8 cellular contexts compared by ENCODE assay signal in the genomic region with DNA sequence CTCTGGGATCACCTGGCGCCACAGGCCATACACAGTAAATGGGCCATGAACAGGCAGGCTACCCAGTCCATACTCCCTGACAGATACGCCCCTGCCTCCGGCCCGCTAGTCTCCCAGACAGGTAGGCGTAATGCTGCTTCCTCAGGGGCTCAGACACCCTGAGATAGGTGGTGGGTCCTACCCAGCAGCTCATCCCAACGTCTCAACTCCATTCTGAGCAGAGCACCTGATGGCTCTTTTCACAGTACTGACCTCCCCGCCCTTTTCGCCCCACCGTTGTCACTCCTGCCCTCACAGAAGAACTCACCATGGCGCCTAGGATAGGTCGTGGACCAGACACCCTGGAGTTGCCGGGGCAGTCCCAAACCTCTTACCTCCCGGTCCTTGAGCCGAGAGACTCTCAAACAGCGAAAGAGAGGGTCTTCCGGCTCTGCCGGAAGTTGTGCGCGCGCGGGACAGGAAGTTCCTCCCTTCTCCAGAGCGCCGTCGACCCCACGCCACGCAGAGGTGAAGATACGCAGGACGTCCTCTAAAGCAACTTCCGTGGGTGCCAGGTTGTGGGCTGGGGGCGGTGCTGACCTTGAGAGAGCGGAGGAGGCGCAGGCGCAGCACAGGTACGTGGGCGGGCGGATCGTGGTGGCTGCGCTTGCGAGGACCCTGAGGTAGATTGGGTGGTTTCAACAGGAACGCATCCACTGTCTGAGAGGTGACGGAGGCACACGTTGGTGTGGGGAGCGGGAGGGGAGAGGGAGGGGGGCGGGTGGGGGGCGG. TPM values are rescaled to one million over a fixed set of nuclear protein-coding genes. Genes with fewer than 3 reads are reported as not detected.
DNase-seq lines count a peak whose midpoint lies in the region; ATAC-seq and TF ChIP-seq lines count a peak whose summit lies in the region.

A gene (minus strand): TSS at position 432 of the 771 bp plus-strand sequence. CDS start 122 bp downstream, at position 310.

- H3K36me3 ChIP-seq in SK-N-SH (replicated peaks in 1 of 2; ENCODE audit: control insufficient read depth in 1 of 2, insufficient read depth in 2 of 2, low read length in 1 of 2) (peaks cover 18% of the 10 kb centered on the region in 2 experiments), suprapubic skin (no peaks in the 10 kb centered on the region)

- H3K9ac ChIP-seq in SK-N-SH = peak within 1 kb of the TSS; percentile 73

- ATAC-seq in HG02610 (IDR thresholded peaks at IDR 0.05; ENCODE audit: unreplicated experiment) = peak; percentile 99

- TF ChIP-seq CTCF in GM10248 (IDR thresholded peaks at IDR 0.05; ENCODE audit: control extremely low read depth, extremely low read depth, low read depth, missing control alignments) (no peak), SK-N-SH (IDR thresholded peaks at IDR 0.05) (no peak), suprapubic skin (IDR thresholded peaks at IDR 0.05) (no peak)

- peak within 1 kb of the TSS; percentile 86 for H3K4me2 ChIP-seq in SK-N-SH

- 0% methylated on average over 25 of the region's 45 CpGs for WGBS in SK-N-SH (ENCODE audit: low lambda C conversion rate)
- 0% methylated on average over 42 of the region's 45 CpGs for WGBS in suprapubic skin

- no peaks in the 10 kb centered on the region for H3K9me2 ChIP-seq in SK-N-SH

- H4K20me1 ChIP-seq in SK-N-SH (ENCODE audit: insufficient read depth) = no peaks in the 10 kb centered on the region

- H3K4me1 Mint-ChIP-seq in activated naive CD4-positive, alpha-beta T cell treated with anti-CD3 and anti-CD28 coated beads, Interleukin-2, amount 10 ng/mL, durations not matched to agents 7 days and 5 days = peaks cover 48% of the 10 kb centered on the region

- DNase-seq in GM10248 (ENCODE audit: extremely low spot score) (peak; percentile 92), NCI-H1092 (lab: John Stamatoyannopoulos, UW) (peak; percentile 86), SK-N-SH (peak; percentile 84), globus pallidus (ENCODE audit: low spot score) (peak; percentile 77), occipital lobe (lab: John Stamatoyannopoulos, UW) (peak; percentile 84), suprapubic skin (ENCODE audit: low spot score in 2 of 2) (peak; percentile 93)
- peak; percentile 96 for DNase-seq in activated naive CD4-positive, alpha-beta T cell treated with anti-CD3 and anti-CD28 coated beads, Interleukin-2, amount 10 ng/mL, durations not matched to agents 7 days and 5 days

- H3K27me3 ChIP-seq in SK-N-SH (ENCODE audit: insufficient read depth) = no peaks in the 10 kb centered on the region
- no peaks in the 10 kb centered on the region for H3K27me3 ChIP-seq in suprapubic skin

- H3K27ac ChIP-seq in SK-N-SH (ENCODE audit: low read depth in 2 of 2, low read length in 1 of 2) (peak within 1 kb of the TSS; percentile 47 to 64), suprapubic skin (peak within 1 kb of the TSS; percentile 55)

- CTCF ChIA-PET in GM10248 (lab: Yijun Ruan, JAX) (no interaction called here), SK-N-SH (lab: Yijun Ruan, JAX) (no interaction called here)
- CTCF ChIA-PET in activated naive CD4-positive, alpha-beta T cell treated with anti-CD3 and anti-CD28 coated beads, Interleukin-2, amount 10 ng/mL, durations not matched to agents 7 days and 5 days (lab: Charles Lee) = no interaction called here

- H3K4me3 ChIP-seq in SK-N-SH (ENCODE audit: low read depth in 2 of 2, low read length in 1 of 2) = peak within 1 kb of the TSS; percentile 97 to 100
- H3K4me3 ChIP-seq in suprapubic skin = peak within 1 kb of the TSS; percentile 92

- H3K9me3 Mint-ChIP-seq in activated naive CD4-positive, alpha-beta T cell treated with anti-CD3 and anti-CD28 coated beads, Interleukin-2, amount 10 ng/mL, durations not matched to agents 7 days and 5 days = peaks cover 2% of the 10 kb centered on the region

- TF ChIP-seq RAD21 in SK-N-SH (IDR thresholded peaks at IDR 0.05; ENCODE audit: low read length) = no peak

- peak within 1 kb of the TSS; percentile 97 for H3K27ac Mint-ChIP-seq in activated naive CD4-positive, alpha-beta T cell treated with anti-CD3 and anti-CD28 coated beads, Interleukin-2, amount 10 ng/mL, durations not matched to agents 7 days and 5 days

- H3K36me3 Mint-ChIP-seq in activated naive CD4-positive, alpha-beta T cell treated with anti-CD3 and anti-CD28 coated beads, Interleukin-2, amount 10 ng/mL, durations not matched to agents 7 days and 5 days = peaks cover 45% of the 10 kb centered on the region

- H3K79me2 ChIP-seq in SK-N-SH (ENCODE audit: insufficient read depth) = peaks cover 66% of the 10 kb centered on the region

- peaks cover 5% of the 10 kb centered on the region for H3K27me3 Mint-ChIP-seq in activated naive CD4-positive, alpha-beta T cell treated with anti-CD3 and anti-CD28 coated beads, Interleukin-2, amount 10 ng/mL, durations not matched to agents 7 days and 5 days

- TF ChIP-seq EP300 in SK-N-SH (IDR thresholded peaks at IDR 0.05; ENCODE audit: borderline replicate concordance in 1 of 2, low read depth in 1 of 2, low read length in 1 of 2) (no peak), suprapubic skin (IDR thresholded peaks at IDR 0.05) (no peak)

- H2AFZ ChIP-seq in SK-N-SH (ENCODE audit: low read depth) = peak within 1 kb of the TSS; percentile 94

- POLR2A ChIA-PET in GM10248 (lab: Yijun Ruan, JAX) = no interaction called here
- POLR2A ChIA-PET in SK-N-SH (lab: Yijun Ruan, JAX) = no interaction called here

- no peak for TF ChIP-seq POLR2A in suprapubic skin (IDR thresholded peaks at IDR 0.05)

- H3K4me3 Mint-ChIP-seq in activated naive CD4-positive, alpha-beta T cell treated with anti-CD3 and anti-CD28 coated beads, Interleukin-2, amount 10 ng/mL, durations not matched to agents 7 days and 5 days = peak within 1 kb of the TSS; percentile 99

- H3K9me3 ChIP-seq in SK-N-SH (no peaks in the 10 kb centered on the region), suprapubic skin (no peaks in the 10 kb centered on the region)

- H3F3A ChIP-seq in SK-N-SH (replicated peaks; ENCODE audit: insufficient read depth) = no peaks in the 10 kb centered on the region

- peaks cover 6 to 19% of the 10 kb centered on the region in 2 experiments; a peak in 3 of 4 replicates for H3K4me1 ChIP-seq in SK-N-SH (ENCODE audit: control insufficient read depth in 1 of 2, insufficient read depth in 2 of 2, low read depth in 1 of 2, low read length in 1 of 2)
- peaks cover 34% of the 10 kb centered on the region for H3K4me1 ChIP-seq in suprapubic skin

TF ChIP-seq in SK-N-SH, 30 proteins besides CTCF, POLR2A, EP300 and RAD21 (continues in another document):
- no peak for TF ChIP-seq SMC3 (IDR thresholded peaks at IDR 0.05; ENCODE audit: low read depth, low read length)
- TF ChIP-seq, protein P1, sequence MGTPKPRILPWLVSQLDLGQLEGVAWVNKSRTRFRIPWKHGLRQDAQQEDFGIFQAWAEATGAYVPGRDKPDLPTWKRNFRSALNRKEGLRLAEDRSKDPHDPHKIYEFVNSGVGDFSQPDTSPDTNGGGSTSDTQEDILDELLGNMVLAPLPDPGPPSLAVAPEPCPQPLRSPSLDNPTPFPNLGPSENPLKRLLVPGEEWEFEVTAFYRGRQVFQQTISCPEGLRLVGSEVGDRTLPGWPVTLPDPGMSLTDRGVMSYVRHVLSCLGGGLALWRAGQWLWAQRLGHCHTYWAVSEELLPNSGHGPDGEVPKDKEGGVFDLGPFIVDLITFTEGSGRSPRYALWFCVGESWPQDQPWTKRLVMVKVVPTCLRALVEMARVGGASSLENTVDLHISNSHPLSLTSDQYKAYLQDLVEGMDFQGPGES (IDR thresholded peaks at IDR 0.05; ENCODE audit: low read depth, low read length) = no peak
- no peak for TF ChIP-seq MEF2A (IDR thresholded peaks at IDR 0.05; ENCODE audit: borderline replicate concordance, low read depth)
- TF ChIP-seq, protein P2, sequence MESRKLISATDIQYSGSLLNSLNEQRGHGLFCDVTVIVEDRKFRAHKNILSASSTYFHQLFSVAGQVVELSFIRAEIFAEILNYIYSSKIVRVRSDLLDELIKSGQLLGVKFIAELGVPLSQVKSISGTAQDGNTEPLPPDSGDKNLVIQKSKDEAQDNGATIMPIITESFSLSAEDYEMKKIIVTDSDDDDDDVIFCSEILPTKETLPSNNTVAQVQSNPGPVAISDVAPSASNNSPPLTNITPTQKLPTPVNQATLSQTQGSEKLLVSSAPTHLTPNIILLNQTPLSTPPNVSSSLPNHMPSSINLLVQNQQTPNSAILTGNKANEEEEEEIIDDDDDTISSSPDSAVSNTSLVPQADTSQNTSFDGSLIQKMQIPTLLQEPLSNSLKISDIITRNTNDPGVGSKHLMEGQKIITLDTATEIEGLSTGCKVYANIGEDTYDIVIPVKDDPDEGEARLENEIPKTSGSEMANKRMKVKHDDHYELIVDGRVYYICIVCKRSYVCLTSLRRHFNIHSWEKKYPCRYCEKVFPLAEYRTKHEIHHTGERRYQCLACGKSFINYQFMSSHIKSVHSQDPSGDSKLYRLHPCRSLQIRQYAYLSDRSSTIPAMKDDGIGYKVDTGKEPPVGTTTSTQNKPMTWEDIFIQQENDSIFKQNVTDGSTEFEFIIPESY (IDR thresholded peaks at IDR 0.05; ENCODE audit: borderline replicate concordance, low read depth) = no peak
- TF ChIP-seq SIN3A (IDR thresholded peaks at IDR 0.05; ENCODE audit: borderline replicate concordance, low read depth, low read length) = peak; percentile 60; the same call in 1 of the 2 replicates
- no peak for TF ChIP-seq FOSL2 (IDR thresholded peaks at IDR 0.05; ENCODE audit: borderline replicate concordance, low read depth)
- peak; percentile 85 for TF ChIP-seq POLR2AphosphoS5 (IDR thresholded peaks at IDR 0.05; ENCODE audit: low read depth, low read length)
- TF ChIP-seq TAF1 (IDR thresholded peaks at IDR 0.05; ENCODE audit: borderline replicate concordance, low read depth, low read length) = 0 out of 2 replicates have a peak, but pooled peaks have one; percentile 53
- TF ChIP-seq, protein P3, sequence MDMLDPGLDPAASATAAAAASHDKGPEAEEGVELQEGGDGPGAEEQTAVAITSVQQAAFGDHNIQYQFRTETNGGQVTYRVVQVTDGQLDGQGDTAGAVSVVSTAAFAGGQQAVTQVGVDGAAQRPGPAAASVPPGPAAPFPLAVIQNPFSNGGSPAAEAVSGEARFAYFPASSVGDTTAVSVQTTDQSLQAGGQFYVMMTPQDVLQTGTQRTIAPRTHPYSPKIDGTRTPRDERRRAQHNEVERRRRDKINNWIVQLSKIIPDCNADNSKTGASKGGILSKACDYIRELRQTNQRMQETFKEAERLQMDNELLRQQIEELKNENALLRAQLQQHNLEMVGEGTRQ (IDR thresholded peaks at IDR 0.05; ENCODE audit: borderline replicate concordance, low read depth, low read length) = no peak

RNA-seq across cellular contexts. Expression of the gene that starts here (rescaled TPM):
- 8.0 and 13.5 TPM in 2 replicates for polyA plus RNA-seq in SK-N-SH (2012; rRNA removed)
- polyA plus RNA-seq in SK-N-SH (2012; cell fraction: cytosol; rRNA removed) = 8.2 and 10.1 TPM in 2 replicates
- 13.0 and 35.1 TPM in 2 replicates for polyA plus RNA-seq in SK-N-SH (2012; cell fraction: nucleus; rRNA removed)
- total RNA-seq in occipital lobe = 58.3 TPM
- 10 to 100 TPM; 11.1 to 22.1 (median 14.1) TPM for total RNA-seq in suprapubic skin

Comparison
In these comparisons a context has a peak if more than half of its experiments do, and no peak if none do; other contexts are left out.
1. Peak in every context shown above with its lines: DNase-seq, ATAC-seq, H3K4me3 ChIP-seq and H3K27ac ChIP-seq.